ENCODE assay signal across 10 cellular contexts in the genomic region with DNA sequence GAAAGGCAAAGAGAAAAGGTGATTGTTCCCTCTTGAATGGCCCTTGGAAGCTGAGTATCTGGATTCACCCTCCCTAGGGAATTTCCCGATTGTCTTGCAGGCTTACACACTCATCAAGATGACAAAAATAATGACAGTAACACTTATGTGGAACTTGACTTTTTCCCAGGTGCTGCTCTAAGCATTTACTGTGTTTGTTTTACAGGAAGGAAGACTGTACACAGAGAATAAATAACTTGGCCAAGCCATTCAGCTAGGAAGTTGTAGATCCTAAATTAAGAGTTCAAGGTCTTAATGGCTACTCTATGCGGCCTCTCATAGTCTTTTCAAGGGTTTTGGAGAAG. TPM values are rescaled to one million over a fixed set of nuclear protein-coding genes. Genes with fewer than 3 reads are reported as not detected.
DNase-seq lines count a peak whose midpoint lies in the region; ATAC-seq, FAIRE-seq and TF ChIP-seq lines count a peak whose summit lies in the region.
"Had no signal": no experiment of that assay in that cellular context is flagged by ENCODE, and none has a peak within 500 bp of the region (broad histone marks: within the 10 kb centered on the region; RNA-seq: fewer than 3 reads in every experiment).

No MANE protein-coding gene starts in this region.

- DNase-seq in breast epithelium (ENCODE audit: low spot score in 2 of 2) (no peak), MCF 10A (ENCODE audit: unreplicated experiment) (no peak), HepG2 (ENCODE audit: low spot score) (no peak), transverse colon (no peak), CD1c-positive myeloid dendritic cell (ENCODE audit: extremely low spot score) (no peak), NCI-H526 treated with DMSO at 0.1 percent for 48 hours (lab: John Stamatoyannopoulos, UW) (no peak)
- DNase-seq: cortex of kidney, GDM1 had no signal

- no peaks in the 10 kb centered on the region for H3K36me3 ChIP-seq in breast epithelium
- H3K36me3 ChIP-seq in HepG2 (replicated peaks in 1 of 2; ENCODE audit: control insufficient read depth in 1 of 2, insufficient read depth in 2 of 2, low read length in 2 of 2): peaks cover 0 to 4% of the 10 kb centered on the region in 2 experiments; a peak in 2 of 5 replicates
- H3K36me3 ChIP-seq in transverse colon: no peaks in the 10 kb centered on the region

- WGBS in HepG2 (ENCODE audit: low lambda C conversion rate): 2% methylated on average over 2 of the region's 2 CpGs
- WGBS in transverse colon (ENCODE audit: low coverage in 1 of 2), 2 donors: 11 to 30% methylated on average over 2 of the region's 2 CpGs

- intact Hi-C loops in breast epithelium (cut with DNase I; ENCODE audit: low total_unique reads): no loop called here
- intact Hi-C loops in MCF 10A (cut with micrococcal nuclease): no loop called here
- intact Hi-C loops in HepG2 (cut with micrococcal nuclease; ENCODE audit: unreplicated experiment): loop anchor here (1.0 kb wide), 4 partner anchors 15 to 49 kb away; no protein-coding TSS in a partner anchor
- intact Hi-C loops in transverse colon (cut with DNase I; ENCODE audit: low total_unique reads): loop anchor here (10.0 kb wide), 1 partner anchor 50 kb away; no protein-coding TSS in a partner anchor

- ATAC-seq in HepG2: no peak
- ATAC-seq in GM21825 (IDR thresholded peaks at IDR 0.05; ENCODE audit: unreplicated experiment): no peak

- H3K4me3 ChIP-seq in breast epithelium (peak overlapping the region; percentile 52 to 89 (median 61)), HepG2 (replicated peaks in 1 of 3; ENCODE audit: insufficient read depth in 1 of 3, low read depth in 2 of 3, low read length in 3 of 3) (peak overlapping the region; percentile 71 to 89 (median 78)), transverse colon (peak overlapping the region in 3 of 4 donors; percentile 54 to 67 (median 58))

- CTCF ChIA-PET in MCF 10A (lab: Yijun Ruan, JAX) (no interaction called here), HepG2 (lab: Yijun Ruan, JAX; ENCODE audit: low intra/inter-chr PET ratio, low total read pairs) (interaction anchor here (1.8 kb wide), 1 partner anchor 49 kb away, joined by 9 read pairs; no protein-coding TSS in a partner anchor)

- no peak for FAIRE-seq in HepG2 (lab: Jason Lieb, UNC)

- H3K4me1 ChIP-seq in breast epithelium: no peaks in the 10 kb centered on the region
- peaks cover 55% of the 10 kb centered on the region for H3K4me1 ChIP-seq in HepG2 (ENCODE audit: insufficient read depth, low read length)
- peaks cover 4 to 33% (median 12%) of the 10 kb centered on the region in 4 donors for H3K4me1 ChIP-seq in transverse colon

- no peak for TF ChIP-seq RAD21 in HepG2 (CRISPR knock-in tag; IDR thresholded peaks at IDR 0.05)

- peak overlapping the region; percentile 99 for H3K4me2 ChIP-seq in HepG2 (ENCODE audit: low read depth, low read length)

- H3K9ac ChIP-seq in HepG2 (ENCODE audit: insufficient read depth, low read depth, low read length): peak overlapping the region; percentile 75

- no peaks in the 10 kb centered on the region for H3K27me3 Mint-ChIP-seq in MCF 10A (ENCODE audit: insufficient read depth, unreplicated experiment)
- H3K27me3 Mint-ChIP-seq in activated naive CD8-positive, alpha-beta T cell: no peaks in the 10 kb centered on the region

- TF ChIP-seq POLR2A in breast epithelium (IDR thresholded peaks at IDR 0.05) (no peak), HepG2 (IDR thresholded peaks at IDR 0.05; ENCODE audit: insufficient read depth in 1 of 2, low read depth in 2 of 2, low read length in 2 of 2) (no peak; a peak in 1 of 4 replicates), transverse colon (IDR thresholded peaks at IDR 0.05) (no peak)

- TF ChIP-seq EP300 in HepG2 (IDR thresholded peaks at IDR 0.05; ENCODE audit: low read depth in 2 of 2, low read length in 2 of 2) (no peak), HepG2 (CRISPR knock-in tag; IDR thresholded peaks at IDR 0.05; ENCODE audit: borderline replicate concordance) (no peak), transverse colon (IDR thresholded peaks at IDR 0.05; ENCODE audit: low read depth) (no peak)

- H3K4me3 Mint-ChIP-seq in MCF 10A (ENCODE audit: unreplicated experiment): no peak overlapping the region
- peak overlapping the region; percentile 89 for H3K4me3 Mint-ChIP-seq in activated naive CD8-positive, alpha-beta T cell

- TF ChIP-seq CTCF in breast epithelium (IDR thresholded peaks at IDR 0.05) (no peak), MCF 10A (IDR thresholded peaks at IDR 0.05; ENCODE audit: unreplicated experiment) (no peak), HepG2 (CRISPR knock-in tag; IDR thresholded peaks at IDR 0.05) (no peak), transverse colon (IDR thresholded peaks at IDR 0.05) (no peak)

- H2AFZ ChIP-seq in HepG2 (ENCODE audit: low read length): peak overlapping the region; percentile 64

- H3K4me1 Mint-ChIP-seq in MCF 10A (ENCODE audit: insufficient read depth, unreplicated experiment): peaks cover 8% of the 10 kb centered on the region
- peaks cover 48% of the 10 kb centered on the region for H3K4me1 Mint-ChIP-seq in activated naive CD8-positive, alpha-beta T cell (ENCODE audit: low read depth)

- H3K79me2 ChIP-seq in HepG2 (ENCODE audit: insufficient read depth, low read length): peaks cover 15% of the 10 kb centered on the region

- H3K27me3 ChIP-seq in breast epithelium (no peaks in the 10 kb centered on the region), HepG2 (ENCODE audit: control insufficient read depth in 1 of 2, insufficient read depth in 2 of 2, low read length in 2 of 2) (no peaks in the 10 kb centered on the region; a peak in 1 of 5 replicates), transverse colon (no peaks in the 10 kb centered on the region)

- in situ Hi-C loops in HepG2 (cut with HindIII; ENCODE audit: extremely low pct_ligation_motif_present, low pct_unique_long_range_greater_than_20kb) (no loop called here), transverse colon (cut with MboI; ENCODE audit: low pct_ligation_motif_present in 1 of 4, low pct_unique_long_range_greater_than_20kb in 1 of 4, low sequenced_read_pairs in 3 of 4) (no loop called here)

- no peaks in the 10 kb centered on the region for H3K9me3 Mint-ChIP-seq in MCF 10A (ENCODE audit: unreplicated experiment)
- peaks cover 3% of the 10 kb centered on the region for H3K9me3 Mint-ChIP-seq in activated naive CD8-positive, alpha-beta T cell (ENCODE audit: low read depth)

- H4K20me1 ChIP-seq in HepG2 (ENCODE audit: insufficient read depth, low read length): no peaks in the 10 kb centered on the region

- BruUV-seq in MCF 10A (replicated peaks; lab: Mats Ljungman, UMichigan): no TSS peak
- TSS peak; percentile 88 for BruUV-seq in HepG2 (replicated peaks; lab: Mats Ljungman, UMichigan)

- no peaks in the 10 kb centered on the region for H3K36me3 Mint-ChIP-seq in MCF 10A (ENCODE audit: insufficient read depth, unreplicated experiment)
- H3K36me3 Mint-ChIP-seq in activated naive CD8-positive, alpha-beta T cell: peaks cover 18% of the 10 kb centered on the region

- H3K27ac ChIP-seq in breast epithelium (peak overlapping the region; percentile 50 to 71), HepG2 (ENCODE audit: extremely low read length, insufficient read depth, low read length) (peak overlapping the region; percentile 57), transverse colon (peak overlapping the region in 3 of 4 donors; percentile 44 to 61 (median 60))

- peaks cover 12 to 16% of the 10 kb centered on the region in 2 donors for H3K9me3 ChIP-seq in breast epithelium
- peaks cover 16% of the 10 kb centered on the region for H3K9me3 ChIP-seq in HepG2 (ENCODE audit: low read length)
- peaks cover 0 to 5% of the 10 kb centered on the region in 2 donors for H3K9me3 ChIP-seq in transverse colon

- POLR2A ChIA-PET in MCF 10A (lab: Yijun Ruan, JAX) (interaction anchor here (0.6 kb wide), 1 partner anchor 11 kb away, joined by 3 read pairs; no protein-coding TSS in a partner anchor), HepG2 (lab: Yijun Ruan, JAX) (interaction anchor here (0.8 to 4.8 kb wide), 12 partner anchors 10 to 79 kb away, joined by 3 to 41 read pairs (median 4); no protein-coding TSS in a partner anchor)

- no peak overlapping the region for H3K27ac Mint-ChIP-seq in MCF 10A (ENCODE audit: low read depth, unreplicated experiment)
- H3K27ac Mint-ChIP-seq in activated naive CD8-positive, alpha-beta T cell: peak overlapping the region; percentile 90

TF ChIP-seq in HepG2, 621 proteins besides CTCF, POLR2A, EP300 and RAD21 (continues in another document):
- TF ChIP-seq TARDBP (CRISPR knock-in tag; IDR thresholded peaks at IDR 0.05): peak; percentile 12; the same call in 1 of the 2 replicates
- TF ChIP-seq ZNF430 (CRISPR knock-in tag; IDR thresholded peaks at IDR 0.05): no peak
- 0 out of 2 replicates have a peak, but pooled peaks have one; percentile 65 for TF ChIP-seq CC2D1A (CRISPR knock-in tag; IDR thresholded peaks at IDR 0.05)

RNA-seq across cellular contexts. Expression of a gene that starts 0.5 kb away (rescaled TPM):
- 10 to 100 TPM in 2 of 3 donors, 1 to 10 TPM in 1; 7.5 to 17.3 (median 11.8) TPM for total RNA-seq in breast epithelium
- not detected in 2 replicates for total RNA-seq in MCF 10A (2022)
- total RNA-seq in HepG2 (2016; rRNA removed; fragmentation: Illumina TruSeq; extraction: Trizol): 57.2 and 109 TPM in 2 replicates
- total RNA-seq in HepG2 (2016; cell fraction: cytosol; rRNA removed; fragmentation: Illumina TruSeq; extraction: Trizol; ENCODE audit: low read depth): 9.0 and 9.9 TPM in 2 replicates
- 54.8 and 107 TPM in 2 replicates for total RNA-seq in HepG2 (2016; cell fraction: insoluble cytoplasmic fraction; rRNA removed; fragmentation: Illumina TruSeq; extraction: Trizol)
- 22.6 and 24.7 TPM in 2 replicates for total RNA-seq in HepG2 (2016; cell fraction: membrane; rRNA removed; fragmentation: Illumina TruSeq; extraction: Trizol)
- 123 and 147 TPM in 2 replicates for total RNA-seq in HepG2 (2016; cell fraction: nucleus; rRNA removed; fragmentation: Illumina TruSeq; extraction: Trizol)
- polyA plus RNA-seq in HepG2 (2011; rRNA removed): 37.7 and 39.4 TPM in 2 replicates
- polyA plus RNA-seq in HepG2 (2011; cell fraction: cytosol; rRNA removed): 32.1 and 39.3 TPM in 2 replicates
- polyA plus RNA-seq in HepG2 (2011; cell fraction: nucleus; rRNA removed): 35.3 and 41.8 TPM in 2 replicates
- polyA plus RNA-seq in HepG2 (2012): 85.0 and 97.7 TPM in 2 replicates
- polyA plus RNA-seq in HepG2 (2016; cell fraction: cytosol; fragmentation: Illumina TruSeq; extraction: Trizol; ENCODE audit: low read depth): 7.7 and 8.0 TPM in 2 replicates
- 38.7 and 39.5 TPM in 2 replicates for polyA plus RNA-seq in HepG2 (2016; cell fraction: insoluble cytoplasmic fraction; fragmentation: Illumina TruSeq; extraction: Trizol; ENCODE audit: low read depth)
- polyA plus RNA-seq in HepG2 (2016; cell fraction: membrane; fragmentation: Illumina TruSeq; extraction: Trizol; ENCODE audit: low read depth): 14.9 and 16.9 TPM in 2 replicates
- 95.1 and 96.2 TPM in 2 replicates for polyA plus RNA-seq in HepG2 (2016; cell fraction: nucleus; fragmentation: Illumina TruSeq; extraction: Trizol; ENCODE audit: insufficient read depth, low read depth)
- polyA minus RNA-seq in HepG2 (2011; rRNA and poly(A)+ RNA removed; ENCODE audit: low replicate concordance): 175 TPM in 1 of 2 replicates, not detected in the other
- 57.2 and 81.0 TPM in 2 replicates for polyA minus RNA-seq in HepG2 (2011; cell fraction: cytosol; rRNA and poly(A)+ RNA removed)
- polyA minus RNA-seq in HepG2 (2011; cell fraction: nucleus; rRNA and poly(A)+ RNA removed): 147 and 149 TPM in 2 replicates
- total RNA-seq in transverse colon: 10 to 100 TPM in 1 of 4 donors, 1 to 10 TPM in 3; 1.6 to 12.7 (median 7.0) TPM

Comparison
In these comparisons a context has a peak if more than half of its experiments do, and no peak if none do; other contexts are left out.
1. intact Hi-C loops: an anchor here in HepG2 (1.0 kb wide) and transverse colon (10.0 kb wide); none called in breast epithelium and MCF 10A.